ENCODE assay signal across 37 cellular contexts in genomic region chr3:116734243-116734642, GRCh38. TPM values are rescaled to one million over a fixed set of nuclear protein-coding genes. Genes with fewer than 3 reads are reported as not detected.
"Had no signal": no experiment of that assay in that cellular context is flagged by ENCODE, and none has a peak within 500 bp of the region (broad histone marks: within the 10 kb centered on the region; RNA-seq: fewer than 3 reads in every experiment).

No MANE protein-coding gene starts in this region.

- H3K4me3 ChIP-seq: ascending aorta had no signal

- H3K4me1 Mint-ChIP-seq: activated CD4-positive, alpha-beta memory T cell treated with anti-CD3 and anti-CD28 coated beads, Interleukin-2, amount 10 ng/mL, durations not matched to agents 7 days and 5 days; activated CD4-positive, alpha-beta T cell treated with anti-CD3 and anti-CD28 coated beads for 36 hours; activated CD4-positive, alpha-beta T cell treated with anti-CD3 and anti-CD28 coated beads, Interleukin-2, amount 10 ng/mL, durations not matched to agents 7 days and 5 days; activated CD8-positive, alpha-beta memory T cell treated with anti-CD3 and anti-CD28 coated beads, Interleukin-2, amount 10 ng/mL, durations not matched to agents 7 days and 5 days; activated naive CD4-positive, alpha-beta T cell treated with anti-CD3 and anti-CD28 coated beads, Interleukin-2, amount 10 ng/mL, durations not matched to agents 7 days and 5 days; activated naive CD4-positive, alpha-beta T cell treated with anti-CD3 and anti-CD28 coated beads, Interleukin-2, amount 50 U/mL, for 24 hours; activated naive CD8-positive, alpha-beta T cell treated with anti-CD3 and anti-CD28 coated beads, Interleukin-2, amount 10 ng/mL, durations not matched to agents 7 days and 5 days; activated naive CD8-positive, alpha-beta T cell treated with anti-CD3 and anti-CD28 coated beads, Interleukin-2, amount 50 U/mL, for 24 hours; brain; T-cell; T-helper 17 cell; WTC11 had no signal

- H3K36me3 ChIP-seq: ascending aorta, WERI-Rb-1 had no signal

- H3K27me3 ChIP-seq: ascending aorta had no signal

- H3K36me3 Mint-ChIP-seq: activated CD8-positive, alpha-beta memory T cell treated with anti-CD3 and anti-CD28 coated beads, Interleukin-2, amount 10 ng/mL, durations not matched to agents 7 days and 5 days; activated naive CD4-positive, alpha-beta T cell treated with anti-CD3 and anti-CD28 coated beads, Interleukin-2, amount 10 ng/mL, durations not matched to agents 7 days and 5 days; activated naive CD4-positive, alpha-beta T cell treated with anti-CD3 and anti-CD28 coated beads, Interleukin-2, amount 50 U/mL, for 24 hours; activated naive CD8-positive, alpha-beta T cell; activated naive CD8-positive, alpha-beta T cell treated with anti-CD3 and anti-CD28 coated beads, Interleukin-2, amount 10 ng/mL, durations not matched to agents 7 days and 5 days; brain; T-cell had no signal

- H3K27me3 Mint-ChIP-seq: activated CD4-positive, alpha-beta memory T cell treated with anti-CD3 and anti-CD28 coated beads, Interleukin-2, amount 10 ng/mL, durations not matched to agents 7 days and 5 days; activated CD4-positive, alpha-beta T cell treated with anti-CD3 and anti-CD28 coated beads for 36 hours; activated CD4-positive, alpha-beta T cell treated with anti-CD3 and anti-CD28 coated beads, Interleukin-2, amount 10 ng/mL, durations not matched to agents 7 days and 5 days; activated CD8-positive, alpha-beta memory T cell treated with anti-CD3 and anti-CD28 coated beads, Interleukin-2, amount 10 ng/mL, durations not matched to agents 7 days and 5 days; activated naive CD4-positive, alpha-beta T cell treated with anti-CD3 and anti-CD28 coated beads, Interleukin-2, amount 10 ng/mL, durations not matched to agents 7 days and 5 days; activated naive CD4-positive, alpha-beta T cell treated with anti-CD3 and anti-CD28 coated beads, Interleukin-2, amount 50 U/mL, for 24 hours; activated naive CD8-positive, alpha-beta T cell; activated naive CD8-positive, alpha-beta T cell treated with anti-CD3 and anti-CD28 coated beads, Interleukin-2, amount 10 ng/mL, durations not matched to agents 7 days and 5 days; activated naive CD8-positive, alpha-beta T cell treated with anti-CD3 and anti-CD28 coated beads, Interleukin-2, amount 50 U/mL, for 24 hours; activated T-cell treated with anti-CD3 and anti-CD28 coated beads, Interleukin-2, amount 50 U/mL, for 24 hours; brain; T-cell; T-helper 17 cell had no signal

- H3K4me3 Mint-ChIP-seq: activated CD4-positive, alpha-beta memory T cell treated with anti-CD3 and anti-CD28 coated beads, Interleukin-2, amount 10 ng/mL, durations not matched to agents 7 days and 5 days; activated CD4-positive, alpha-beta T cell treated with anti-CD3 and anti-CD28 coated beads for 36 hours; activated CD4-positive, alpha-beta T cell treated with anti-CD3 and anti-CD28 coated beads, Interleukin-2, amount 10 ng/mL, durations not matched to agents 7 days and 5 days; activated CD8-positive, alpha-beta memory T cell treated with anti-CD3 and anti-CD28 coated beads, Interleukin-2, amount 10 ng/mL, durations not matched to agents 7 days and 5 days; activated CD8-positive, alpha-beta T cell treated with anti-CD3 and anti-CD28 coated beads, Interleukin-2, amount 10 ng/mL, durations not matched to agents 7 days and 5 days; activated naive CD4-positive, alpha-beta T cell treated with anti-CD3 and anti-CD28 coated beads, Interleukin-2, amount 10 ng/mL, durations not matched to agents 7 days and 5 days; activated naive CD4-positive, alpha-beta T cell treated with anti-CD3 and anti-CD28 coated beads, Interleukin-2, amount 50 U/mL, for 24 hours; activated naive CD8-positive, alpha-beta T cell; activated naive CD8-positive, alpha-beta T cell treated with anti-CD3 and anti-CD28 coated beads, Interleukin-2, amount 10 ng/mL, durations not matched to agents 7 days and 5 days; activated naive CD8-positive, alpha-beta T cell treated with anti-CD3 and anti-CD28 coated beads, Interleukin-2, amount 50 U/mL, for 24 hours; activated T-cell treated with anti-CD3 and anti-CD28 coated beads, Interleukin-2, amount 50 U/mL, for 24 hours; brain; T-cell; T-helper 17 cell; WTC11 had no signal

- FAIRE-seq: TTC549 had no signal

- DNase-seq: activated CD4-positive, alpha-beta memory T cell treated with anti-CD3 and anti-CD28 coated beads, Interleukin-2, amount 10 ng/mL, durations not matched to agents 7 days and 5 days; activated CD4-positive, alpha-beta T cell treated with anti-CD3 and anti-CD28 coated beads for 1 hour; activated CD4-positive, alpha-beta T cell treated with anti-CD3 and anti-CD28 coated beads for 36 hours; activated CD4-positive, alpha-beta T cell treated with anti-CD3 and anti-CD28 coated beads for 48 hours; activated CD4-positive, alpha-beta T cell treated with anti-CD3 and anti-CD28 coated beads, Interleukin-2, amount 10 ng/mL, durations not matched to agents 7 days and 5 days; activated CD4-positive, alpha-beta T cell treated with anti-CD3 and anti-CD28 coated beads, Interleukin-2, amount 50 U/mL, for 48 hours; activated CD4-positive, CD25-positive, alpha-beta regulatory T cell; activated CD8-positive, alpha-beta memory T cell treated with anti-CD3 and anti-CD28 coated beads for 24 hours; activated CD8-positive, alpha-beta memory T cell treated with anti-CD3 and anti-CD28 coated beads, Interleukin-2, amount 10 ng/mL, durations not matched to agents 7 days and 5 days; activated CD8-positive, alpha-beta memory T cell treated with anti-CD3 and anti-CD28 coated beads, Interleukin-2, amount 50 U/mL, for 48 hours; activated CD8-positive, alpha-beta T cell treated with anti-CD3 and anti-CD28 coated beads, Interleukin-2, amount 10 ng/mL, durations not matched to agents 7 days and 5 days; activated effector memory CD4-positive, alpha-beta T cell treated with Interleukin-2 at 50 U/mL for 16 hours; activated gamma-delta T cell; activated naive CD4-positive, alpha-beta T cell treated with anti-CD3 and anti-CD28 coated beads, Interleukin-2, amount 10 ng/mL, durations not matched to agents 7 days and 5 days; activated naive CD4-positive, alpha-beta T cell treated with Interleukin-2 at 50 U/mL for 16 hours; activated naive CD8-positive, alpha-beta T cell treated with anti-CD3 and anti-CD28 coated beads, Interleukin-2, amount 10 ng/mL, durations not matched to agents 7 days and 5 days; activated naive CD8-positive, alpha-beta T cell treated with anti-CD3 and anti-CD28 coated beads, Interleukin-2, amount 50 U/mL, for 24 hours; activated T-cell treated with anti-CD3 and anti-CD28 coated beads, Interleukin-2, amount 50 U/mL, for 24 hours; activated T-cell treated with anti-CD3 and anti-CD28 coated beads, Interleukin-2, amount 50 U/mL, for 48 hours; amygdala; anterior cingulate cortex; central memory CD4-positive, alpha-beta T cell; T-cell; T-helper 17 cell; WERI-Rb-1 had no signal

- H3K27ac ChIP-seq: ascending aorta, WERI-Rb-1 had no signal

- H3K27ac Mint-ChIP-seq: activated CD4-positive, alpha-beta memory T cell treated with anti-CD3 and anti-CD28 coated beads, Interleukin-2, amount 10 ng/mL, durations not matched to agents 7 days and 5 days; activated CD4-positive, alpha-beta T cell treated with anti-CD3 and anti-CD28 coated beads for 36 hours; activated CD4-positive, alpha-beta T cell treated with anti-CD3 and anti-CD28 coated beads, Interleukin-2, amount 10 ng/mL, durations not matched to agents 7 days and 5 days; activated CD8-positive, alpha-beta memory T cell treated with anti-CD3 and anti-CD28 coated beads, Interleukin-2, amount 10 ng/mL, durations not matched to agents 7 days and 5 days; activated CD8-positive, alpha-beta T cell treated with anti-CD3 and anti-CD28 coated beads, Interleukin-2, amount 10 ng/mL, durations not matched to agents 7 days and 5 days; activated naive CD4-positive, alpha-beta T cell treated with anti-CD3 and anti-CD28 coated beads, Interleukin-2, amount 10 ng/mL, durations not matched to agents 7 days and 5 days; activated naive CD4-positive, alpha-beta T cell treated with anti-CD3 and anti-CD28 coated beads, Interleukin-2, amount 50 U/mL, for 24 hours; activated naive CD8-positive, alpha-beta T cell; activated naive CD8-positive, alpha-beta T cell treated with anti-CD3 and anti-CD28 coated beads, Interleukin-2, amount 10 ng/mL, durations not matched to agents 7 days and 5 days; activated naive CD8-positive, alpha-beta T cell treated with anti-CD3 and anti-CD28 coated beads, Interleukin-2, amount 50 U/mL, for 24 hours; activated T-cell treated with anti-CD3 and anti-CD28 coated beads, Interleukin-2, amount 50 U/mL, for 24 hours; activated T-helper 2 cell treated with anti-CD3 and anti-CD28 coated beads, Interferon-gamma antibody, Interleukin-2, Interleukin-4, amounts not matched to agents 10 μg/mL and 5 μg/mL and 100 μg/mL, durations not matched to agents 14 hours and 24 hours and 36 hours; brain; T-cell; T-helper 17 cell; WTC11 had no signal

- H3K4me1 ChIP-seq: ascending aorta had no signal

- H3K9me3 Mint-ChIP-seq: activated CD4-positive, alpha-beta T cell treated with anti-CD3 and anti-CD28 coated beads, Interleukin-2, amount 10 ng/mL, durations not matched to agents 7 days and 5 days; activated T-helper 2 cell treated with anti-CD3 and anti-CD28 coated beads, Interferon-gamma antibody, Interleukin-2, Interleukin-4, amounts not matched to agents 10 μg/mL and 5 μg/mL and 100 μg/mL, durations not matched to agents 14 hours and 24 hours and 36 hours had no signal

RNA-seq across cellular contexts. Expression of gene TUSC7, which starts 24.7 kb away (rescaled TPM):
- total RNA-seq: activated CD4-positive, alpha-beta memory T cell treated with anti-CD3 and anti-CD28 coated beads, Interleukin-2, amount 10 ng/mL, durations not matched to agents 7 days and 5 days; activated CD4-positive, alpha-beta T cell treated with anti-CD3 and anti-CD28 coated beads for 36 hours; activated CD4-positive, alpha-beta T cell treated with anti-CD3 and anti-CD28 coated beads, Interleukin-2, amount 10 ng/mL, durations not matched to agents 7 days and 5 days; activated CD8-positive, alpha-beta memory T cell treated with anti-CD3 and anti-CD28 coated beads, Interleukin-2, amount 10 ng/mL, durations not matched to agents 7 days and 5 days; activated CD8-positive, alpha-beta T cell treated with anti-CD3 and anti-CD28 coated beads, Interleukin-2, amount 10 ng/mL, durations not matched to agents 7 days and 5 days; activated naive CD8-positive, alpha-beta T cell treated with anti-CD3 and anti-CD28 coated beads, Interleukin-2, amount 10 ng/mL, durations not matched to agents 7 days and 5 days; activated T-helper 2 cell treated with anti-CD3 and anti-CD28 coated beads, Interferon-gamma antibody, Interleukin-2, Interleukin-4, amounts not matched to agents 10 μg/mL and 5 μg/mL and 100 μg/mL, durations not matched to agents 14 hours and 24 hours and 36 hours; ascending aorta; cardiac septum; cerebellum; T-cell; T-helper 1 cell treated with Interleukin-12 subunit alpha and Interleukin-12 subunit beta and Interleukin-4 antibody, amounts not matched to agents 30 ng/mL and 1 ng/mL, for 36 hours; T-helper 17 cell; T-helper 2 cell treated with Interferon-gamma antibody and Interleukin-4, amounts not matched to agents 100 ng/mL and 5 ng/mL, for 36 hours; WTC11 had no signal
- polyA plus RNA-seq: adipose tissue had no signal
